In the genomic region with DNA sequence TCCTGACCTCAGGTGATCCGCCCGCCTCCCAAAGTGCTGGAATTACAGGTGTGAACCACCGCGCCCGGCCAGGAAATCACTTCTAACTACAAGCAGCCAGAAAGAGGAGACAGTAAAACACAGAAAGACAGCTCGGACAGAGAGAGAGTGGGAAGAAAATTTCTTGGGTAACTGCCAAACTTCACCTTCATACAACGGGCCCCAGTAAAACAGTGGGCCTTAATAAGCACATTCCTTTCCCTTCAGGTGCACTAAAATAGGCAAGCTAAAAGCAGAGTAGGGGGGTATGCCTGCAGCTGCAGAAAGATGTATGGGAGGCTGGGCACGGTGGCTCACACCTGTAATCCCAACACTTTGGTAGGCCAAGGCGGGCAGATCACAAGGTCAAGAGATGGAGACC, we compare ENCODE assay signal across 8 cellular contexts. TPM values are rescaled to one million over a fixed set of nuclear protein-coding genes. Genes with fewer than 3 reads are reported as not detected.
DNase-seq lines count a peak whose midpoint lies in the region; ATAC-seq and TF ChIP-seq lines count a peak whose summit lies in the region.
"Not testable (repeated sequence)": the region's sequence is repeated elsewhere in the genome, so short reads cannot be mapped to it uniquely, and the experiment has no call there.
"Had no signal": no experiment of that assay in that cellular context is flagged by ENCODE, and none has a peak within 500 bp of the region (broad histone marks: within the 10 kb centered on the region; RNA-seq: fewer than 3 reads in every experiment).

No MANE protein-coding gene starts in this region.

- not testable (repeated sequence) for H3F3A ChIP-seq in neural cell (ENCODE audit: insufficient read depth, low read length, poor library complexity, severe bottlenecking)

- not testable (repeated sequence) for H4K20me1 ChIP-seq in neural cell (ENCODE audit: insufficient read depth)

- intact Hi-C loops in CD4-positive, alpha-beta memory T cell (cut with micrococcal nuclease) = loop anchor here (5.0 to 10.0 kb wide), 4 partner anchors 53 to 1360 kb away; partner anchors contain the start of genes ARMC6, BORCS8, COLGALT1 and RFXANK
- intact Hi-C loops in Right ventricle myocardium inferior (cut with DNase I) = loop anchor here (10.0 kb wide), 1 partner anchor 463 kb away; no protein-coding TSS in a partner anchor

- TF ChIP-seq EP300 in neural cell (conservative IDR thresholded peaks at IDR 0.05; ENCODE audit: poor library complexity, severe bottlenecking) = not testable (repeated sequence)

- H3K27ac ChIP-seq in CD4-positive, alpha-beta memory T cell (ENCODE audit: low read depth, low read length); neural cell (ENCODE audit: low read length): not testable (repeated sequence)

- H3K27ac Mint-ChIP-seq in CD4-positive, alpha-beta memory T cell = peak overlapping the region in 6 of 7 donors; percentile 32 to 91 (median 76)
- H3K27ac Mint-ChIP-seq in T-cell = peak overlapping the region in 1 of 2 donors; percentile 32
- H3K27ac Mint-ChIP-seq in activated T-cell treated with anti-CD3 and anti-CD28 coated beads, Interleukin-2, amount 50 U/mL, for 72 hours = peak overlapping the region; percentile 54
- peak overlapping the region in 4 of 5 experiments; percentile 15 to 66 (median 44) for H3K27ac Mint-ChIP-seq in brain

- H3K79me2 ChIP-seq in neural cell (replicated peaks; ENCODE audit: insufficient read depth, low read length) = peaks cover 32% of the 10 kb centered on the region

- H3K36me3 ChIP-seq in CD4-positive, alpha-beta memory T cell (ENCODE audit: insufficient read depth, low read length) = peaks cover 25% of the 10 kb centered on the region
- not testable (repeated sequence) for H3K36me3 ChIP-seq in neural cell (ENCODE audit: insufficient read depth, low read length)

- H3K4me1 ChIP-seq in CD4-positive, alpha-beta memory T cell (ENCODE audit: insufficient read depth, low read length) = peaks cover 52% of the 10 kb centered on the region

- TF ChIP-seq RAD21 in neural cell (conservative IDR thresholded peaks at IDR 0.05) = not testable (repeated sequence)

- not testable (repeated sequence) for H3K4me3 ChIP-seq in CD4-positive, alpha-beta memory T cell (ENCODE audit: low read length in 2 of 2)
- peak overlapping the region; percentile 100; the same call in 1 of the 2 replicates for H3K4me3 ChIP-seq in Jurkat, Clone E6-1 (ENCODE audit: low read length)
- peak overlapping the region; percentile 89 for H3K4me3 ChIP-seq in neural cell (ENCODE audit: low read length)

- H3K9me3 Mint-ChIP-seq in CD4-positive, alpha-beta memory T cell; T-cell; activated T-cell treated with anti-CD3 and anti-CD28 coated beads, Interleukin-2, amount 50 U/mL, for 72 hours; brain: not testable (repeated sequence)

- TF ChIP-seq CTCF in brain (conservative IDR thresholded peaks at IDR 0.05); neural cell (IDR thresholded peaks at IDR 0.05; ENCODE audit: poor library complexity, severe bottlenecking): not testable (repeated sequence)

- not testable (repeated sequence) for H3K4me2 ChIP-seq in neural cell (ENCODE audit: low read length)

- peak overlapping the region in 7 of 8 donors; percentile 70 to 95 (median 84) for H3K4me3 Mint-ChIP-seq in CD4-positive, alpha-beta memory T cell
- H3K4me3 Mint-ChIP-seq in T-cell (peak overlapping the region; percentile 67 to 93 (median 90)), brain (peak overlapping the region; percentile 83 to 94 (median 84))
- H3K4me3 Mint-ChIP-seq in activated T-cell treated with anti-CD3 and anti-CD28 coated beads, Interleukin-2, amount 50 U/mL, for 72 hours = peak overlapping the region; percentile 62 to 97

- H3K9me2 ChIP-seq in neural cell (ENCODE audit: insufficient read depth, low read length) = not testable (repeated sequence)

- CTCF ChIA-PET in CD4-positive, alpha-beta memory T cell (lab: Charles Lee; ENCODE audit: partially characterized antibody); T-cell (lab: Charles Lee): not testable (repeated sequence)

- not testable (repeated sequence) for H2AFZ ChIP-seq in neural cell (ENCODE audit: low read depth, low read length)

- not testable (repeated sequence) for DNase-seq in CD4-positive, alpha-beta memory T cell; Jurkat, Clone E6-1 (ENCODE audit: low read depth, low spot score); T-cell; activated T-cell treated with anti-CD3 and anti-CD28 coated beads, Interleukin-2, amount 50 U/mL, for 72 hours
- peak; percentile 42 for DNase-seq in Right ventricle myocardium inferior (ENCODE audit: missing footprints)

- not testable (repeated sequence) for ATAC-seq in T-cell (replicated peaks in 1 of 4); activated T-cell treated with anti-CD3 and anti-CD28 coated beads, Interleukin-2, amount 50 U/mL, for 72 hours (replicated peaks in 1 of 2); Right ventricle myocardium inferior

- not testable (repeated sequence) for H3K27me3 ChIP-seq in CD4-positive, alpha-beta memory T cell (ENCODE audit: insufficient read depth, low read length); neural cell (ENCODE audit: insufficient read depth, low read depth, low read length)

- not testable (repeated sequence) for H3K27me3 Mint-ChIP-seq in CD4-positive, alpha-beta memory T cell; T-cell; activated T-cell treated with anti-CD3 and anti-CD28 coated beads, Interleukin-2, amount 50 U/mL, for 72 hours (ENCODE audit: low read depth); brain

- peaks cover 23 to 47% of the 10 kb centered on the region in 2 donors for H3K36me3 Mint-ChIP-seq in CD4-positive, alpha-beta memory T cell
- peaks cover 15% of the 10 kb centered on the region for H3K36me3 Mint-ChIP-seq in T-cell
- peaks cover 7 to 22% of the 10 kb centered on the region in 2 donors for H3K36me3 Mint-ChIP-seq in activated T-cell treated with anti-CD3 and anti-CD28 coated beads, Interleukin-2, amount 50 U/mL, for 72 hours (ENCODE audit: insufficient read depth in 2 of 2)
- peaks cover 53% of the 10 kb centered on the region for H3K36me3 Mint-ChIP-seq in brain

- H3K9ac ChIP-seq in neural cell (ENCODE audit: low read length) = not testable (repeated sequence)

- POLR2A ChIA-PET in CD4-positive, alpha-beta memory T cell (lab: Charles Lee; ENCODE audit: partially characterized antibody) = interaction anchor here (3.2 kb wide), 1 partner anchor 329 kb away, joined by 20 read pairs; the partner anchor contains the start of gene REX1BD
- POLR2A ChIA-PET in T-cell (lab: Charles Lee) = not testable (repeated sequence)

- not testable (repeated sequence) for H3K9me3 ChIP-seq in CD4-positive, alpha-beta memory T cell (ENCODE audit: control insufficient read depth in 1 of 2, low read length in 2 of 2); neural cell (ENCODE audit: low read length)

- H3K4me1 Mint-ChIP-seq in CD4-positive, alpha-beta memory T cell = peaks cover 23 to 78% (median 40%) of the 10 kb centered on the region in 4 donors
- H3K4me1 Mint-ChIP-seq in T-cell (peaks cover 55 to 60% (median 60%) of the 10 kb centered on the region in 3 donors), brain (peaks cover 42% of the 10 kb centered on the region)
- peaks cover 37% of the 10 kb centered on the region for H3K4me1 Mint-ChIP-seq in activated T-cell treated with anti-CD3 and anti-CD28 coated beads, Interleukin-2, amount 50 U/mL, for 72 hours (ENCODE audit: low read depth)

RNA-seq across cellular contexts. Expression of gene COPE, which starts 1.6 kb away (rescaled TPM):
- total RNA-seq in CD4-positive, alpha-beta memory T cell = 100 to 1,000 TPM; 165 to 170 TPM
- 100 to 1,000 TPM; 273 to 276 TPM for polyA plus RNA-seq in CD4-positive, alpha-beta memory T cell
- 311 TPM for polyA plus RNA-seq in Jurkat, Clone E6-1 (2012; ENCODE audit: insufficient read depth, insufficient read length)
- total RNA-seq in T-cell = 100 to 1,000 TPM; 148 to 222 (median 189) TPM
- 100 to 1,000 TPM; 191 to 222 TPM for total RNA-seq in activated T-cell treated with anti-CD3 and anti-CD28 coated beads, Interleukin-2, amount 50 U/mL, for 72 hours
- polyA plus RNA-seq in brain (ENCODE audit: insufficient read depth, low read depth, low replicate concordance) = 291 TPM
- total RNA-seq in Right ventricle myocardium inferior = 139 TPM
- polyA plus RNA-seq in neural cell = 397 and 419 TPM in 2 replicates
- 168 TPM in 2 replicates for polyA minus RNA-seq in neural cell

RNA-seq across cellular contexts. Expression of gene DDX49, which starts 1.9 kb away (rescaled TPM):
- total RNA-seq in CD4-positive, alpha-beta memory T cell = 10 to 100 TPM; 40.9 to 43.6 TPM
- 10 to 100 TPM; 20.7 to 32.1 TPM for polyA plus RNA-seq in CD4-positive, alpha-beta memory T cell
- polyA plus RNA-seq in Jurkat, Clone E6-1 (2012; ENCODE audit: insufficient read depth, insufficient read length) = 60.0 TPM
- 10 to 100 TPM; 42.4 to 55.3 (median 48.1) TPM for total RNA-seq in T-cell
- total RNA-seq in activated T-cell treated with anti-CD3 and anti-CD28 coated beads, Interleukin-2, amount 50 U/mL, for 72 hours = 10 to 100 TPM; 46.4 to 68.5 TPM
- polyA plus RNA-seq in brain (ENCODE audit: insufficient read depth, low read depth, low replicate concordance) = 76.8 TPM
- 25.6 TPM for total RNA-seq in Right ventricle myocardium inferior
- 90.7 and 122 TPM in 2 replicates for polyA plus RNA-seq in neural cell
- 65.4 and 71.6 TPM in 2 replicates for polyA minus RNA-seq in neural cell

RNA-seq across cellular contexts. Expression of gene CERS1, which starts 21.6 kb away (rescaled TPM):
- total RNA-seq in CD4-positive, alpha-beta memory T cell = not detected
- polyA plus RNA-seq in CD4-positive, alpha-beta memory T cell = not detected
- polyA plus RNA-seq in Jurkat, Clone E6-1 (2012; ENCODE audit: insufficient read depth, insufficient read length) = 12.0 TPM
- total RNA-seq in T-cell = under 1 TPM in 2 of 5 donors, not detected in 3; 0.20 TPM
- not detected for total RNA-seq in activated T-cell treated with anti-CD3 and anti-CD28 coated beads, Interleukin-2, amount 50 U/mL, for 72 hours
- polyA plus RNA-seq in brain (ENCODE audit: insufficient read depth, low read depth, low replicate concordance) = 104 TPM
- 0.30 TPM for total RNA-seq in Right ventricle myocardium inferior
- 19.1 and 21.7 TPM in 2 replicates for polyA plus RNA-seq in neural cell
- polyA minus RNA-seq in neural cell = 21.2 and 26.3 TPM in 2 replicates
- total RNA-seq: mononuclear cell had no signal

RNA-seq across cellular contexts. Expression of gene HOMER3, which starts 23.4 kb away (rescaled TPM):
- total RNA-seq in CD4-positive, alpha-beta memory T cell = 1 to 10 TPM; 2.1 to 2.4 TPM
- 1 to 10 TPM; 2.6 to 2.7 TPM for polyA plus RNA-seq in CD4-positive, alpha-beta memory T cell
- 38.4 TPM for polyA plus RNA-seq in Jurkat, Clone E6-1 (2012; ENCODE audit: insufficient read depth, insufficient read length)
- total RNA-seq in T-cell = 1 to 10 TPM in 4 of 5 donors, under 1 TPM in 1; 0.93 to 1.9 (median 1.3) TPM
- 1 to 10 TPM in 1 of 2 donors, under 1 TPM in 1; 0.86 to 1.8 TPM for total RNA-seq in activated T-cell treated with anti-CD3 and anti-CD28 coated beads, Interleukin-2, amount 50 U/mL, for 72 hours
- polyA plus RNA-seq in brain (ENCODE audit: insufficient read depth, low read depth, low replicate concordance) = 35.0 TPM
- total RNA-seq in Right ventricle myocardium inferior = 15.2 TPM
- 83.6 and 87.7 TPM in 2 replicates for polyA plus RNA-seq in neural cell
- polyA minus RNA-seq in neural cell = 26.2 and 33.8 TPM in 2 replicates
